ENCODE assay signal across 8 cellular contexts in genomic region chr15:77900331-77900963, GRCh38.
DNase-seq lines count a peak whose midpoint lies in the region; ATAC-seq and TF ChIP-seq lines count a peak whose summit lies in the region.
"Not testable (repeated sequence)": the region's sequence is repeated elsewhere in the genome, so short reads cannot be mapped to it uniquely, and the experiment has no call there.

No MANE protein-coding gene starts in this region.

- not testable (repeated sequence) for H3K36me3 Mint-ChIP-seq in activated T-cell treated with anti-CD3 and anti-CD28 coated beads, Interleukin-2, amount 50 U/mL, for 24 hours (ENCODE audit: low read depth)

- H3K27me3 Mint-ChIP-seq in activated T-cell treated with anti-CD3 and anti-CD28 coated beads, Interleukin-2, amount 50 U/mL, for 24 hours, result not testable (repeated sequence)

- not testable (repeated sequence) for H3K4me1 Mint-ChIP-seq in activated T-cell treated with anti-CD3 and anti-CD28 coated beads, Interleukin-2, amount 50 U/mL, for 24 hours (ENCODE audit: low read depth)

- H3K27me3 ChIP-seq in gastrocnemius medialis, tibial artery: not testable (repeated sequence)

- H3K4me3 Mint-ChIP-seq in activated T-cell treated with anti-CD3 and anti-CD28 coated beads, Interleukin-2, amount 50 U/mL, for 24 hours, result not testable (repeated sequence)

- ATAC-seq in gastrocnemius medialis, result peak in 1 of 2 donors; percentile 63

- not testable (repeated sequence) for H3K27ac Mint-ChIP-seq in activated T-cell treated with anti-CD3 and anti-CD28 coated beads, Interleukin-2, amount 50 U/mL, for 24 hours

- in situ Hi-C loops in gastrocnemius medialis (cut with MboI; ENCODE audit: low sequenced_read_pairs in 4 of 4), result not testable (repeated sequence)

- peak; percentile 48 for DNase-seq in EH (ENCODE audit: low read depth)
- DNase-seq in HUDEP-2 (lab: John Stamatoyannopoulos, UW; ENCODE audit: unreplicated experiment in 76 of 76), result peak in 54 of 76 experiments; percentile 2 to 75 (median 38)
- peak; percentile 45 for DNase-seq in SK-N-DZ (ENCODE audit: low spot score)
- peak; percentile 72 for DNase-seq in activated T-cell treated with anti-CD3 and anti-CD28 coated beads, Interleukin-2, amount 50 U/mL, for 24 hours
- peak; percentile 76 for DNase-seq in coronary artery (ENCODE audit: low spot score)
- DNase-seq in iPS-NIHi7 (ENCODE audit: extremely low spot score), result peak; percentile 72
- not testable (repeated sequence) for DNase-seq in gastrocnemius medialis
- peak; percentile 21 to 80 for DNase-seq in tibial artery

- H3K9me3 Mint-ChIP-seq in activated T-cell treated with anti-CD3 and anti-CD28 coated beads, Interleukin-2, amount 50 U/mL, for 24 hours, result not testable (repeated sequence)

- TF ChIP-seq POLR2A in gastrocnemius medialis (IDR thresholded peaks at IDR 0.05), result not testable (repeated sequence)

- H3K4me3 ChIP-seq in coronary artery, gastrocnemius medialis, tibial artery: not testable (repeated sequence)

- not testable (repeated sequence) for H3K9me3 ChIP-seq in gastrocnemius medialis, tibial artery

- H3K27ac ChIP-seq in coronary artery, gastrocnemius medialis, tibial artery: not testable (repeated sequence)

- intact Hi-C loops in gastrocnemius medialis (cut with DNase I; ENCODE audit: low total_unique reads) (loop anchor here (2.0 kb wide), 1 partner anchor 30 kb away; no protein-coding TSS in a partner anchor), tibial artery (cut with DNase I; ENCODE audit: low total_unique reads) (loop anchor here (2.0 kb wide), 1 partner anchor 30 kb away; no protein-coding TSS in a partner anchor)

- TF ChIP-seq CTCF in coronary artery (IDR thresholded peaks at IDR 0.05), result peak; percentile 76
- peak in 4 of 5 experiments; percentile 43 to 61 (median 56) for TF ChIP-seq CTCF in gastrocnemius medialis (IDR thresholded peaks at IDR 0.05 in 4 of 5, conservative IDR thresholded peaks at IDR 0.05 in 1 of 5)
- peak; percentile 81 to 85 for TF ChIP-seq CTCF in tibial artery (IDR thresholded peaks at IDR 0.05)

- not testable (repeated sequence) for H3K36me3 ChIP-seq in gastrocnemius medialis, tibial artery

- H3K4me1 ChIP-seq in gastrocnemius medialis, result not testable (repeated sequence)
- H3K4me1 ChIP-seq in tibial artery, result peaks cover 0 to 23% (median 7%) of the 10 kb centered on the region in 4 donors
